In genomic region chr7:135380351-135380750, GRCh38 we compare ENCODE assay signal across 24 cellular contexts.
"Had no signal": no experiment of that assay in that cellular context is flagged by ENCODE, and none has a peak within 500 bp of the region (broad histone marks: within the 10 kb centered on the region; RNA-seq: fewer than 3 reads in every experiment).

No MANE protein-coding gene starts in this region.

- H3K4me1 ChIP-seq: ascending aorta, psoas muscle, upper lobe of right lung had no signal

- H3K4me3 Mint-ChIP-seq: activated CD4-positive, alpha-beta T cell treated with anti-CD3 and anti-CD28 coated beads, Interleukin-2, amount 10 ng/mL, durations not matched to agents 24 days and 14 days; activated CD8-positive, alpha-beta T cell treated with anti-CD3 and anti-CD28 coated beads for 36 hours; activated naive CD8-positive, alpha-beta T cell; central memory CD8-positive, alpha-beta T cell; mesothelial cell of epicardium; natural killer cell treated with Interleukin-12 subunit alpha and Interleukin-12 subunit beta and Interleukin-15 and Interleukin-18, amount 100 ng/mL, for 72 hours; stimulated activated naive CD8-positive, alpha-beta T cell treated with anti-CD3 and anti-CD28 coated beads, Interleukin-15, Interleukin-2, amounts not matched to agents 100 ng/mL and 50 ng/mL, for 24 hours had no signal

- ATAC-seq: activated CD4-positive, CD25-positive, alpha-beta regulatory T cell treated with anti-CD3 and anti-CD28 coated beads, Interleukin-2, amount 50 U/mL, for 24 hours; activated CD8-positive, alpha-beta T cell treated with anti-CD3 and anti-CD28 coated beads for 36 hours; esophagus mucosa; natural killer cell treated with Interleukin-12 subunit alpha and Interleukin-12 subunit beta and Interleukin-15 and Interleukin-18, amount 100 ng/mL, for 72 hours; pancreas; psoas muscle; upper lobe of right lung had no signal

- H3K27ac ChIP-seq: adrenal gland, ascending aorta, brain microvascular endothelial cell, hepatocyte, left ventricle myocardium inferior, pancreas, psoas muscle, right atrium auricular region, thyroid gland, upper lobe of right lung had no signal

- DNase-seq: activated CD4-positive, alpha-beta T cell treated with anti-CD3 and anti-CD28 coated beads, Interleukin-2, amount 10 ng/mL, durations not matched to agents 24 days and 14 days; activated CD8-positive, alpha-beta T cell treated with anti-CD3 and anti-CD28 coated beads for 36 hours; activated T-cell treated with anti-CD3 and anti-CD28 coated beads, Interleukin-2, amount 50 U/mL, for 1 hour; adrenal gland; brain microvascular endothelial cell; effector memory CD4-positive, alpha-beta T cell; foreskin melanocyte; kidney glomerular epithelial cell; left ventricle myocardium inferior; pancreas; psoas muscle; substantia nigra; thyroid gland; upper lobe of right lung had no signal

- H3K4me3 ChIP-seq: adrenal gland, ascending aorta, hepatocyte, left ventricle myocardium inferior, pancreas, psoas muscle, right atrium auricular region, thyroid gland, upper lobe of right lung had no signal

- H3K9me3 Mint-ChIP-seq: activated CD4-positive, alpha-beta T cell treated with anti-CD3 and anti-CD28 coated beads, Interleukin-2, amount 10 ng/mL, durations not matched to agents 24 days and 14 days; activated CD8-positive, alpha-beta T cell treated with anti-CD3 and anti-CD28 coated beads for 36 hours; central memory CD8-positive, alpha-beta T cell; mesothelial cell of epicardium; natural killer cell treated with Interleukin-12 subunit alpha and Interleukin-12 subunit beta and Interleukin-15 and Interleukin-18, amount 100 ng/mL, for 72 hours; stimulated activated naive CD8-positive, alpha-beta T cell treated with anti-CD3 and anti-CD28 coated beads, Interleukin-15, Interleukin-2, amounts not matched to agents 100 ng/mL and 50 ng/mL, for 24 hours had no signal

- H3K36me3 Mint-ChIP-seq: activated naive CD8-positive, alpha-beta T cell; mesothelial cell of epicardium; natural killer cell treated with Interleukin-12 subunit alpha and Interleukin-12 subunit beta and Interleukin-15 and Interleukin-18, amount 100 ng/mL, for 72 hours had no signal

- H3K27ac Mint-ChIP-seq: activated CD4-positive, alpha-beta T cell treated with anti-CD3 and anti-CD28 coated beads, Interleukin-2, amount 10 ng/mL, durations not matched to agents 24 days and 14 days; activated CD8-positive, alpha-beta T cell treated with anti-CD3 and anti-CD28 coated beads for 36 hours; activated naive CD8-positive, alpha-beta T cell; mesothelial cell of epicardium; natural killer cell treated with Interleukin-12 subunit alpha and Interleukin-12 subunit beta and Interleukin-15 and Interleukin-18, amount 100 ng/mL, for 72 hours; stimulated activated naive CD8-positive, alpha-beta T cell treated with anti-CD3 and anti-CD28 coated beads, Interleukin-15, Interleukin-2, amounts not matched to agents 100 ng/mL and 50 ng/mL, for 24 hours had no signal

- H3K27me3 Mint-ChIP-seq: activated CD4-positive, alpha-beta T cell treated with anti-CD3 and anti-CD28 coated beads, Interleukin-2, amount 10 ng/mL, durations not matched to agents 24 days and 14 days; activated CD8-positive, alpha-beta T cell treated with anti-CD3 and anti-CD28 coated beads for 36 hours; activated naive CD8-positive, alpha-beta T cell; central memory CD8-positive, alpha-beta T cell; natural killer cell treated with Interleukin-12 subunit alpha and Interleukin-12 subunit beta and Interleukin-15 and Interleukin-18, amount 100 ng/mL, for 72 hours; stimulated activated naive CD8-positive, alpha-beta T cell treated with anti-CD3 and anti-CD28 coated beads, Interleukin-15, Interleukin-2, amounts not matched to agents 100 ng/mL and 50 ng/mL, for 24 hours had no signal

- H3K4me1 Mint-ChIP-seq: central memory CD8-positive, alpha-beta T cell; mesothelial cell of epicardium had no signal

- H3K27me3 ChIP-seq: adrenal gland, ascending aorta, brain microvascular endothelial cell, hepatocyte, pancreas, right atrium auricular region, thyroid gland, upper lobe of right lung had no signal

- H3K9me3 ChIP-seq: adrenal gland, ascending aorta, left ventricle myocardium inferior, pancreas, psoas muscle, right atrium auricular region, thyroid gland, upper lobe of right lung had no signal

- H3K36me3 ChIP-seq: adrenal gland, ascending aorta, brain microvascular endothelial cell, left ventricle myocardium inferior, pancreas, thyroid gland, upper lobe of right lung had no signal
